In genomic region chr17:21551081-21551881, GRCh38 we compare ENCODE assay signal across 8 cellular contexts.
DNase-seq lines count a peak whose midpoint lies in the region; ATAC-seq lines count a peak whose summit lies in the region.

No MANE protein-coding gene starts in this region.

- peak overlapping the region; percentile 70 for H3K27ac Mint-ChIP-seq in memory B cell

- DNase-seq in DMS53 treated with DMSO at 0.1 percent for 48 hours (lab: John Stamatoyannopoulos, UW; ENCODE audit: unreplicated experiment), result peak; percentile 11
- peak; percentile 76 for DNase-seq in NCI-H69 (lab: John Stamatoyannopoulos, UW)
- peak; percentile 42 to 83 for DNase-seq in activated CD8-positive, alpha-beta memory T cell treated with anti-CD3 and anti-CD28 coated beads for 1 hour (ENCODE audit: extremely low read depth in 1 of 2, low read depth in 1 of 2)
- DNase-seq in effector CD8-positive, alpha-beta T cell (lab: John Stamatoyannopoulos, UW), result peak; percentile 78
- DNase-seq in memory B cell (ENCODE audit: low spot score in 2 of 2), result peak; percentile 77
- peak; percentile 67 to 76 (median 72) for DNase-seq in stimulated activated CD4-positive, alpha-beta T cell treated with anti-CD3 and anti-CD28 coated beads, TNF-alpha, amount 100 ng/mL, for 4 hours (ENCODE audit: low read depth in 3 of 3)
- DNase-seq in NCI-H187 treated with DMSO at 0.1 percent for 48 hours (lab: John Stamatoyannopoulos, UW), result no peak

- ATAC-seq in HG02870 (IDR thresholded peaks at IDR 0.05; ENCODE audit: unreplicated experiment) (peak; percentile 77), memory B cell (ENCODE audit: low read depth) (peak; percentile 90)

- peaks cover 7% of the 10 kb centered on the region for H3K36me3 Mint-ChIP-seq in memory B cell

- peak overlapping the region; percentile 91 for H3K4me3 Mint-ChIP-seq in memory B cell

- H3K9me3 Mint-ChIP-seq in memory B cell, result peaks cover 5% of the 10 kb centered on the region

- H3K4me1 Mint-ChIP-seq in memory B cell, result peaks cover 10% of the 10 kb centered on the region

- peaks cover 6% of the 10 kb centered on the region for H3K27me3 Mint-ChIP-seq in memory B cell
